Comparison of ENCODE assay signal across 31 cellular contexts in the genomic region with DNA sequence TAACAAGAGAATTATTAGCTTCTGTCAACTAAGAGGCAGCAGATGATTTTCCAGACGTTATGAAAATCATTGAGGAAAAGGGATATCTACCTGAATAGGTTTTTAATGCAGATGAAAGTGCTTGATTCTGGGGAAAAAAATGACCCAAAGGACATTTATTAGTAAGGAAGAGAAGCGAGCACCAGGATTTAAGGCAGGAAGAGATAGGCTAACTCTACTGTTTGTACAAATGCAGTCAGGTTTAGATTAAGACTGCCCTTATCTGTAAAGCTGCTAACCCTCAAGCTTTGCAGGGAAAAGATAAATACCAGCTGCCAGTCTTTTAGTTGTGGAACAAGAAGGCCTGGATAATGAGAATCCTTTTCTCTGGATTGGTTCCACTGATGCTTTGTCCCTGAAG. TPM values are rescaled to one million over a fixed set of nuclear protein-coding genes. Genes with fewer than 3 reads are reported as not detected.
DNase-seq lines count a peak whose midpoint lies in the region; ATAC-seq, FAIRE-seq and TF ChIP-seq lines count a peak whose summit lies in the region.
"Had no signal": no experiment of that assay in that cellular context is flagged by ENCODE, and none has a peak within 500 bp of the region (broad histone marks: within the 10 kb centered on the region; RNA-seq: fewer than 3 reads in every experiment).

No MANE protein-coding gene starts in this region.

- peaks cover 41% of the 10 kb centered on the region for H3K4me1 Mint-ChIP-seq in mesothelial cell of epicardium
- H3K4me1 Mint-ChIP-seq in CD8-positive, alpha-beta T cell (ENCODE audit: low read depth) = peaks cover 18% of the 10 kb centered on the region
- H3K4me1 Mint-ChIP-seq: memory B cell had no signal

- no peak overlapping the region for H3K4me3 ChIP-seq in H1 (ENCODE audit: extremely low read depth in 1 of 4, insufficient read depth in 2 of 4, low read depth in 3 of 4, low read length in 4 of 4)
- no peak overlapping the region for H3K4me3 ChIP-seq in CD8-positive, alpha-beta T cell (ENCODE audit: low read depth, low read length)
- H3K4me3 ChIP-seq: BLaER1 treated with 17β-estradiol and CSF1 and Interleukin-3, amounts not matched to agents 10 nM and 100 nM; heart left ventricle; SK-N-MC; spleen; thoracic aorta; vagina had no signal

- no peak overlapping the region for H3K4ac ChIP-seq in H1 (replicated peaks; ENCODE audit: insufficient read length, low read depth, low read length)

- no peaks in the 10 kb centered on the region for H3K36me3 Mint-ChIP-seq in mesothelial cell of epicardium
- no peaks in the 10 kb centered on the region for H3K36me3 Mint-ChIP-seq in CD8-positive, alpha-beta T cell
- H3K36me3 Mint-ChIP-seq: activated naive CD4-positive, alpha-beta T cell treated with anti-CD3 and anti-CD28 coated beads, Interleukin-2, amount 50 U/mL, for 24 hours; memory B cell; stimulated activated effector memory CD8-positive, alpha-beta T cell treated with anti-CD3 and anti-CD28 coated beads, Interleukin-12 subunit alpha, Interleukin-12 subunit beta, amount 100 ng/mL, for 72 hours; WTC11 had no signal

- H3K79me2 ChIP-seq in H1 (ENCODE audit: control insufficient read depth in 1 of 2, insufficient read depth in 2 of 2, low read length in 2 of 2) = no peaks in the 10 kb centered on the region

- peak overlapping the region; percentile 79 for H2BK120ac ChIP-seq in H1 (replicated peaks; ENCODE audit: low read depth, low read length)

- peak overlapping the region; percentile 88 for H2BK12ac ChIP-seq in H1 (ENCODE audit: low read depth, low read length)

- H4K8ac ChIP-seq in H1 (ENCODE audit: extremely low read depth, insufficient read depth, low read length) = no peak overlapping the region

- no peaks in the 10 kb centered on the region for H3K27me3 Mint-ChIP-seq in mesothelial cell of epicardium (ENCODE audit: low read depth)
- H3K27me3 Mint-ChIP-seq in CD8-positive, alpha-beta T cell (ENCODE audit: low read depth) = no peaks in the 10 kb centered on the region
- H3K27me3 Mint-ChIP-seq: activated T-helper 17 cell treated with anti-CD3 and anti-CD28 coated beads, Interleukin-2, amount 50 U/mL, for 72 hours had no signal

- peak; percentile 34 for DNase-seq in ELF-1 (ENCODE audit: low read depth, low spot score)
- peak; percentile 70 for DNase-seq in OCI-M1 (lab: John Stamatoyannopoulos, UW)
- no peak for DNase-seq in H1 (ENCODE audit: low read depth in 1 of 2, low spot score in 2 of 2)
- DNase-seq in mesothelial cell of epicardium (ENCODE audit: low spot score in 2 of 2, unreplicated experiment in 2 of 2) = no peak
- DNase-seq in CD8-positive, alpha-beta T cell = no peak
- DNase-seq in germinal center (ENCODE audit: low spot score) = no peak
- no peak for DNase-seq in NCI-H2196 (lab: John Stamatoyannopoulos, UW; ENCODE audit: unreplicated experiment)
- DNase-seq: activated CD4-positive, alpha-beta T cell treated with anti-CD3 and anti-CD28 coated beads, Interleukin-2, amount 50 U/mL, for 4 hours; activated CD8-positive, alpha-beta memory T cell treated with anti-CD3 and anti-CD28 coated beads, Interleukin-2, amount 50 U/mL, for 4 hours; aorta; central memory CD4-positive, alpha-beta T cell; EL; H9; heart left ventricle; NCI-H1092; NCI-H2107; NCI-H510A treated with DMSO at 0.1 percent for 48 hours; retina; spleen; stimulated activated CD4-positive, alpha-beta T cell treated with anti-CD3 and anti-CD28 coated beads, Interleukin-2, amount 100 ng/mL, for 48 hours; T-helper 2 cell had no signal

- ATAC-seq in CD8-positive, alpha-beta T cell = no peak
- no peak for ATAC-seq in GM18517 (IDR thresholded peaks at IDR 0.05; ENCODE audit: unreplicated experiment)
- ATAC-seq: activated T-helper 17 cell treated with anti-CD3 and anti-CD28 coated beads, Interleukin-2, amount 50 U/mL, for 72 hours; heart left ventricle; stimulated activated effector memory CD8-positive, alpha-beta T cell treated with anti-CD3 and anti-CD28 coated beads, Interleukin-12 subunit alpha, Interleukin-12 subunit beta, amount 100 ng/mL, for 72 hours; WTC11 had no signal

- TF ChIP-seq CTCF in H1 (IDR thresholded peaks at IDR 0.05; ENCODE audit: control extremely low read depth in 1 of 3, insufficient read depth in 1 of 3, low read depth in 1 of 3, low read length in 3 of 3) (no peak), mesothelial cell of epicardium (IDR thresholded peaks at IDR 0.05; ENCODE audit: unreplicated experiment) (no peak)
- no peak for TF ChIP-seq CTCF in CD8-positive, alpha-beta T cell (IDR thresholded peaks at IDR 0.05)

- H4K91ac ChIP-seq in H1 (replicated peaks; ENCODE audit: insufficient read length, low read length) = no peak overlapping the region

- no peak overlapping the region for H2BK15ac ChIP-seq in H1 (ENCODE audit: low read length)

- no peak overlapping the region for H3K9ac ChIP-seq in H1 (replicated peaks in 1 of 4; ENCODE audit: extremely low read depth in 1 of 4, low read depth in 3 of 4, low read length in 3 of 4)
- H3K9ac ChIP-seq: BLaER1 treated with 17β-estradiol and CSF1 and Interleukin-3, amounts not matched to agents 10 nM and 100 nM had no signal

- H3K56ac ChIP-seq in H1 (replicated peaks; ENCODE audit: insufficient read length, low read depth, low read length) = no peak overlapping the region

- no peak overlapping the region for H3K4me2 ChIP-seq in H1 (ENCODE audit: insufficient read depth in 1 of 2, low read depth in 2 of 2, low read length in 2 of 2)
- H3K4me2 ChIP-seq: BLaER1 treated with 17β-estradiol and CSF1 and Interleukin-3, amounts not matched to agents 10 nM and 100 nM had no signal

- H3K4me1 ChIP-seq in H1 (replicated peaks in 1 of 4; ENCODE audit: control insufficient read depth in 3 of 4, insufficient read depth in 4 of 4, low read length in 3 of 4) = peaks cover 16 to 37% (median 21%) of the 10 kb centered on the region in 4 experiments
- peaks cover 11% of the 10 kb centered on the region for H3K4me1 ChIP-seq in CD8-positive, alpha-beta T cell (ENCODE audit: insufficient read depth, low read length)

- H4K20me1 ChIP-seq in H1 (replicated peaks in 1 of 2; ENCODE audit: control insufficient read depth in 1 of 2, insufficient read depth in 2 of 2, low read length in 2 of 2) = no peaks in the 10 kb centered on the region
- H4K20me1 ChIP-seq: BLaER1 treated with 17β-estradiol and CSF1 and Interleukin-3, amounts not matched to agents 10 nM and 100 nM had no signal

- FAIRE-seq in H1 (lab: Jason Lieb, UNC) = no peak

- no peaks in the 10 kb centered on the region for H3K9me3 Mint-ChIP-seq in mesothelial cell of epicardium
- no peaks in the 10 kb centered on the region for H3K9me3 Mint-ChIP-seq in CD8-positive, alpha-beta T cell
- H3K9me3 Mint-ChIP-seq: activated naive CD4-positive, alpha-beta T cell treated with anti-CD3 and anti-CD28 coated beads, Interleukin-2, amount 50 U/mL, for 24 hours; activated T-helper 17 cell treated with anti-CD3 and anti-CD28 coated beads, Interleukin-2, amount 50 U/mL, for 72 hours; H9; memory B cell; stimulated activated effector memory CD8-positive, alpha-beta T cell treated with anti-CD3 and anti-CD28 coated beads, Interleukin-12 subunit alpha, Interleukin-12 subunit beta, amount 100 ng/mL, for 72 hours; WTC11 had no signal

- no peak for TF ChIP-seq POLR2A in H1 (IDR thresholded peaks at IDR 0.05; ENCODE audit: control extremely low read depth in 1 of 2, low read depth in 2 of 2, low read length in 2 of 2)

- H3K36me3 ChIP-seq in H1 (ENCODE audit: control insufficient read depth in 2 of 4, insufficient read depth in 4 of 4, low read length in 3 of 4) = no peaks in the 10 kb centered on the region
- H3K36me3 ChIP-seq in CD8-positive, alpha-beta T cell (ENCODE audit: insufficient read depth, low read length) = no peaks in the 10 kb centered on the region
- H3K36me3 ChIP-seq: BLaER1 treated with 17β-estradiol and CSF1 and Interleukin-3, amounts not matched to agents 10 nM and 100 nM; heart left ventricle; spleen; thoracic aorta; vagina had no signal

- no peaks in the 10 kb centered on the region for H3K9me3 ChIP-seq in H1 (ENCODE audit: insufficient read depth in 2 of 2, low read depth in 1 of 2, low read length in 1 of 2)
- H3K9me3 ChIP-seq in CD8-positive, alpha-beta T cell (ENCODE audit: low read length) = no peaks in the 10 kb centered on the region
- H3K9me3 ChIP-seq: BLaER1 treated with 17β-estradiol and CSF1 and Interleukin-3, amounts not matched to agents 10 nM and 100 nM; heart left ventricle; spleen; thoracic aorta; vagina had no signal

- H3K27me3 ChIP-seq in H1 (replicated peaks in 1 of 4; ENCODE audit: control insufficient read depth in 3 of 4, extremely low read depth in 1 of 4, insufficient read depth in 3 of 4, low read length in 3 of 4) = no peaks in the 10 kb centered on the region
- no peaks in the 10 kb centered on the region for H3K27me3 ChIP-seq in CD8-positive, alpha-beta T cell (ENCODE audit: insufficient read depth, low read length)
- H3K27me3 ChIP-seq: BLaER1 treated with 17β-estradiol and CSF1 and Interleukin-3, amounts not matched to agents 10 nM and 100 nM; heart left ventricle; spleen; vagina had no signal

- CTCF ChIA-PET in H1 (lab: Charles Lee; ENCODE audit: partially characterized antibody) = interaction anchor here (1.1 to 5.4 kb wide), 4 partner anchors 12 to 161 kb away, joined by 3 to 50 read pairs (median 26); partner anchors contain the start of gene LRIG2
- CTCF ChIA-PET in CD8-positive, alpha-beta T cell (lab: Charles Lee) = no interaction called here

- intact Hi-C loops in CD8-positive, alpha-beta T cell (cut with DNase I, micrococcal nuclease) = no loop called here

- no peaks in the 10 kb centered on the region for H3K79me1 ChIP-seq in H1 (ENCODE audit: low read depth, low read length)

- 76% methylated on average over 2 of the region's 2 CpGs; no CpG with 5 or more reads in 1 of the 2 experiments for WGBS in H1 (ENCODE audit: extremely low coverage in 1 of 2, insufficient coverage in 1 of 2, insufficient read length in 1 of 2, insufficient replicate concordance in 2 of 2, low coverage in 1 of 2, low lambda C conversion rate in 2 of 2, missing lambda C conversion rate in 1 of 2), 2 experiments

- POLR2A ChIA-PET in H1 (lab: Charles Lee; ENCODE audit: partially characterized antibody) = interaction anchor here (1.0 to 4.4 kb wide), 4 partner anchors 10 to 86 kb away, joined by 4 to 50 read pairs (median 16); partner anchors contain the start of gene SLC16A1
- POLR2A ChIA-PET in CD8-positive, alpha-beta T cell (lab: Charles Lee) = no interaction called here

- no peak overlapping the region for H2AK5ac ChIP-seq in H1 (ENCODE audit: low read depth, low read length)

- TF ChIP-seq EP300 in H1 (IDR thresholded peaks at IDR 0.05; ENCODE audit: borderline replicate concordance in 1 of 2, low read depth in 2 of 2, low read length in 2 of 2) = no peak

- H3K14ac ChIP-seq in H1 (ENCODE audit: insufficient read length) = no peak overlapping the region

- H3K23me2 ChIP-seq in H1 (ENCODE audit: low read depth, low read length) = no peaks in the 10 kb centered on the region

- H3K4me3 Mint-ChIP-seq in mesothelial cell of epicardium = no peak overlapping the region
- H3K4me3 Mint-ChIP-seq in CD8-positive, alpha-beta T cell = no peak overlapping the region
- H3K4me3 Mint-ChIP-seq: activated naive CD4-positive, alpha-beta T cell treated with anti-CD3 and anti-CD28 coated beads, Interleukin-2, amount 50 U/mL, for 24 hours; activated T-helper 17 cell treated with anti-CD3 and anti-CD28 coated beads, Interleukin-2, amount 50 U/mL, for 72 hours; H9; memory B cell; stimulated activated effector memory CD8-positive, alpha-beta T cell treated with anti-CD3 and anti-CD28 coated beads, Interleukin-12 subunit alpha, Interleukin-12 subunit beta, amount 100 ng/mL, for 72 hours; WTC11 had no signal

- H4K5ac ChIP-seq in H1 (ENCODE audit: insufficient read length, low read depth, low read length) = no peak overlapping the region

- no peak for TF ChIP-seq RAD21 in H1 (IDR thresholded peaks at IDR 0.05 in 1 of 2, conservative IDR thresholded peaks at IDR 0.05 in 1 of 2; ENCODE audit: low read depth in 2 of 2, low read length in 2 of 2)

- H2BK20ac ChIP-seq in H1 (ENCODE audit: low read length) = peak overlapping the region; percentile 99

- no peak overlapping the region for H3K23ac ChIP-seq in H1 (ENCODE audit: insufficient read length)

- peak overlapping the region; percentile 99; the same call in 1 of the 2 replicates for H2BK5ac ChIP-seq in H1 (ENCODE audit: low read depth, low read length)

- peak overlapping the region; percentile 6 for H3K27ac Mint-ChIP-seq in mesothelial cell of epicardium
- H3K27ac Mint-ChIP-seq in CD8-positive, alpha-beta T cell = no peak overlapping the region
- H3K27ac Mint-ChIP-seq: activated naive CD4-positive, alpha-beta T cell treated with anti-CD3 and anti-CD28 coated beads, Interleukin-2, amount 50 U/mL, for 24 hours; activated T-helper 17 cell treated with anti-CD3 and anti-CD28 coated beads, Interleukin-2, amount 50 U/mL, for 72 hours; memory B cell; stimulated activated effector memory CD8-positive, alpha-beta T cell treated with anti-CD3 and anti-CD28 coated beads, Interleukin-12 subunit alpha, Interleukin-12 subunit beta, amount 100 ng/mL, for 72 hours had no signal

- H3K27ac ChIP-seq in H1 (ENCODE audit: low read depth, low read length) = no peak overlapping the region
- no peak overlapping the region for H3K27ac ChIP-seq in CD8-positive, alpha-beta T cell (ENCODE audit: low read depth, low read length)
- H3K27ac ChIP-seq: BLaER1 treated with 17β-estradiol and CSF1 and Interleukin-3, amounts not matched to agents 10 nM and 100 nM; heart left ventricle; SK-N-MC; spleen; thoracic aorta; vagina had no signal

- H2AFZ ChIP-seq in H1 (ENCODE audit: low read length) = no peak overlapping the region

- H3K18ac ChIP-seq in H1 (ENCODE audit: extremely low read depth, low read length) = peak overlapping the region; percentile 71; the same call in 1 of the 2 replicates

RNA-seq across cellular contexts. Expression of gene LRIG2, which starts 33.0 kb away (rescaled TPM):
- total RNA-seq in H1 (2021; fragmentation: NEBNext Ultra II Directional; extraction: Animal tissue kit (Norgen Biotek cat#: 25700)) = 20.4 and 20.9 TPM in 2 replicates
- polyA plus RNA-seq in H1 (2011; rRNA removed) = 10.3 and 16.2 TPM in 2 replicates
- 13.8 TPM for polyA plus RNA-seq in H1 (2011; cell fraction: cytosol; rRNA removed)
- 25.7 TPM for polyA plus RNA-seq in H1 (2011; cell fraction: nucleus; rRNA removed)
- polyA plus RNA-seq in H1 (2012, experiment 1 of 2) = 10.8 to 13.7 TPM (median 12.2 TPM) in 4 replicates
- polyA plus RNA-seq in H1 (2012, experiment 2 of 2) = 1.5 TPM
- polyA plus RNA-seq in H1 (2013, experiment 1 of 2) = 14.1 TPM
- 12.4 TPM for polyA plus RNA-seq in H1 (2013, experiment 2 of 2)
- 64.5 and 92.1 TPM in 2 replicates for polyA minus RNA-seq in H1 (2011; rRNA and poly(A)+ RNA removed)
- polyA minus RNA-seq in H1 (2011; cell fraction: cytosol; rRNA and poly(A)+ RNA removed) = 21.9 TPM
- 61.5 TPM for polyA minus RNA-seq in H1 (2011; cell fraction: nucleus; rRNA and poly(A)+ RNA removed)
- 29.3 to 31.0 TPM (median 29.9 TPM) in 3 replicates for total RNA-seq in mesothelial cell of epicardium
- total RNA-seq in CD8-positive, alpha-beta T cell = 10 to 100 TPM; 13.1 to 13.8 TPM

Comparison
In these comparisons a context has a peak if more than half of its experiments do, and no peak if none do; other contexts are left out.
1. DNase-seq: peak in ELF-1 (single experiment) and OCI-M1 (single experiment); none in H1 (0 of 2), mesothelial cell of epicardium (0 of 2), CD8-positive, alpha-beta T cell (0 of 7), germinal center (single experiment) and NCI-H2196 (single experiment).